ENCODE assay signal across 8 cellular contexts in the genomic region with DNA sequence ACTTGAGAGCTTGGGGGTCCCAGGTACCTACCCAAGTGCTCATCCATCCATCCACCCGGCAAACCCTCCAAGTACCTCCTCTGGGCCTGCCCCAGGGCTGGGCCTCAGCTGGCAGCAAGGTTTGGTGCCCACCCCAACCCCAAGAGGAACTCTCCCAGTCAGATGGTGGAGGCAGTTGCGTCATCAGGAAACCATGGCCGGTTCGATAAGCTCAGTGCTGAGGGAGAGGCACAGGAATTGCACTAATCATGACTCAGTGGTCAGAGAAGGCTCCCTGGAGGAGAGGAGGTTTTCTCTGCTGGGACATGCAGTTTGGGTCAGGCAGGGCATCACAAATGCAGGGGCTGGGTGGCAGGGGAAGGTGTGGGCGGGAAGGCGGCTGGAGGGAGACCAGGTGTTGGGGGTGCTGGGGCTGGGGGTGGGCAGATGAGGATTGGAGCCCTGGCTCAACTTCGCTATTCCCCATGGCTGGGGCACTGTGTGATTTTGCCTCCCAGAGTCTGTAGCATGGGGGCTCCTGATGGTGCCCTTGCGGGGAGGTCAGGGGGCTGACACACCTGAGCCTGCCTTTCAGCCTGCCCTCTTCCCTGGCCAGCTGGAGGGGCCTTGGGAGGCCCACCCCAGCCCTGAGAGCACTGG. TPM values are rescaled to one million over a fixed set of nuclear protein-coding genes. Genes with fewer than 3 reads are reported as not detected.
DNase-seq lines count a peak whose midpoint lies in the region; ATAC-seq and TF ChIP-seq lines count a peak whose summit lies in the region.

No MANE protein-coding gene starts in this region.

- peaks cover 0 to 17% of the 10 kb centered on the region in 2 experiments; a peak in 2 of 3 replicates for H3K36me3 ChIP-seq in HEK293 (ENCODE audit: control insufficient read depth in 2 of 2, insufficient read depth in 1 of 2, low read length in 2 of 2)
- H3K36me3 ChIP-seq in gastrocnemius medialis = no peaks in the 10 kb centered on the region

- in situ Hi-C loops in gastrocnemius medialis (cut with MboI; ENCODE audit: low sequenced_read_pairs in 4 of 4) = no loop called here

- no peaks in the 10 kb centered on the region for H3K9me3 ChIP-seq in HEK293 (ENCODE audit: control insufficient read depth, insufficient read depth, low read depth, low read length)
- H3K9me3 ChIP-seq in gastrocnemius medialis = no peaks in the 10 kb centered on the region

- DNase-seq in SW 1271 (lab: John Stamatoyannopoulos, UW) (peak; percentile 57 to 66), fibroblast of peridontal ligament (ENCODE audit: extremely low read depth) (peak; percentile 79), gastrocnemius medialis (no peak), NCI-H1436 treated with DMSO at 0.1 percent for 48 hours (lab: John Stamatoyannopoulos, UW) (no peak)

- TF ChIP-seq CTCF in HEK293 (tag by site-specific recombination; IDR thresholded peaks at IDR 0.05) = no peak
- no peak for TF ChIP-seq CTCF in gastrocnemius medialis (IDR thresholded peaks at IDR 0.05 in 4 of 5, conservative IDR thresholded peaks at IDR 0.05 in 1 of 5)

- H3K4me3 ChIP-seq in HEK293 (ENCODE audit: low read depth, low read length) (no peak overlapping the region), gastrocnemius medialis (no peak overlapping the region)

- ATAC-seq in gastrocnemius medialis = no peak
- ATAC-seq in GM18502 (IDR thresholded peaks at IDR 0.05; ENCODE audit: poor library complexity, unreplicated experiment) = no peak
- no peak for ATAC-seq in HG03460 (IDR thresholded peaks at IDR 0.05; ENCODE audit: unreplicated experiment)
- ATAC-seq in GM21576 (IDR thresholded peaks at IDR 0.05; ENCODE audit: unreplicated experiment) = no peak

- CTCF ChIA-PET in HEK293 (lab: Yijun Ruan, JAX) = interaction anchor here (0.5 to 4.4 kb wide), 3 partner anchors 13 to 549 kb away, joined by 6 to 27 read pairs (median 6); no protein-coding TSS in a partner anchor

- POLR2A ChIA-PET in HEK293 (lab: Yijun Ruan, JAX) = interaction anchor here (0.7 to 1.1 kb wide), 2 partner anchors 14 to 456 kb away, joined by 4 read pairs; no protein-coding TSS in a partner anchor

- no peaks in the 10 kb centered on the region for H3K27me3 ChIP-seq in gastrocnemius medialis

- peaks cover 6% of the 10 kb centered on the region; the same call in 1 of the 2 replicates for H3K4me1 ChIP-seq in HEK293 (ENCODE audit: control insufficient read depth, insufficient read depth, low read length)
- H3K4me1 ChIP-seq in gastrocnemius medialis = peaks cover 40 to 50% of the 10 kb centered on the region in 2 donors

- TF ChIP-seq POLR2A in gastrocnemius medialis (IDR thresholded peaks at IDR 0.05) = no peak

- intact Hi-C loops in gastrocnemius medialis (cut with DNase I; ENCODE audit: low total_unique reads) = no loop called here

- H3K27ac ChIP-seq in HEK293 (ENCODE audit: extremely low read depth, low read depth, low read length) (no peak overlapping the region), gastrocnemius medialis (peak overlapping the region; percentile 29 to 89 (median 64))

TF ChIP-seq in HEK293, 187 proteins besides CTCF, POLR2A, EP300 and RAD21 (continues in another document):
- no peak for TF ChIP-seq KLF16 (tag by site-specific recombination; IDR thresholded peaks at IDR 0.05)
- TF ChIP-seq ZNF549 (tag by site-specific recombination; IDR thresholded peaks at IDR 0.05) = no peak
- TF ChIP-seq, protein P1, sequence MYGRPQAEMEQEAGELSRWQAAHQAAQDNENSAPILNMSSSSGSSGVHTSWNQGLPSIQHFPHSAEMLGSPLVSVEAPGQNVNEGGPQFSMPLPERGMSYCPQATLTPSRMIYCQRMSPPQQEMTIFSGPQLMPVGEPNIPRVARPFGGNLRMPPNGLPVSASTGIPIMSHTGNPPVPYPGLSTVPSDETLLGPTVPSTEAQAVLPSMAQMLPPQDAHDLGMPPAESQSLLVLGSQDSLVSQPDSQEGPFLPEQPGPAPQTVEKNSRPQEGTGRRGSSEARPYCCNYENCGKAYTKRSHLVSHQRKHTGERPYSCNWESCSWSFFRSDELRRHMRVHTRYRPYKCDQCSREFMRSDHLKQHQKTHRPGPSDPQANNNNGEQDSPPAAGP (tag by site-specific recombination; IDR thresholded peaks at IDR 0.05) = 0 out of 2 replicates have a peak, but pooled peaks have one; percentile 31
- no peak for TF ChIP-seq ZNF623 (tag by site-specific recombination; IDR thresholded peaks at IDR 0.05)
- no peak for TF ChIP-seq ZSCAN30 (tag by site-specific recombination; IDR thresholded peaks at IDR 0.05)
- TF ChIP-seq ZNF677 (tag by site-specific recombination; IDR thresholded peaks at IDR 0.05) = no peak
- no peak for TF ChIP-seq ZNF416 (tag by site-specific recombination; IDR thresholded peaks at IDR 0.05)
- TF ChIP-seq, protein P2, sequence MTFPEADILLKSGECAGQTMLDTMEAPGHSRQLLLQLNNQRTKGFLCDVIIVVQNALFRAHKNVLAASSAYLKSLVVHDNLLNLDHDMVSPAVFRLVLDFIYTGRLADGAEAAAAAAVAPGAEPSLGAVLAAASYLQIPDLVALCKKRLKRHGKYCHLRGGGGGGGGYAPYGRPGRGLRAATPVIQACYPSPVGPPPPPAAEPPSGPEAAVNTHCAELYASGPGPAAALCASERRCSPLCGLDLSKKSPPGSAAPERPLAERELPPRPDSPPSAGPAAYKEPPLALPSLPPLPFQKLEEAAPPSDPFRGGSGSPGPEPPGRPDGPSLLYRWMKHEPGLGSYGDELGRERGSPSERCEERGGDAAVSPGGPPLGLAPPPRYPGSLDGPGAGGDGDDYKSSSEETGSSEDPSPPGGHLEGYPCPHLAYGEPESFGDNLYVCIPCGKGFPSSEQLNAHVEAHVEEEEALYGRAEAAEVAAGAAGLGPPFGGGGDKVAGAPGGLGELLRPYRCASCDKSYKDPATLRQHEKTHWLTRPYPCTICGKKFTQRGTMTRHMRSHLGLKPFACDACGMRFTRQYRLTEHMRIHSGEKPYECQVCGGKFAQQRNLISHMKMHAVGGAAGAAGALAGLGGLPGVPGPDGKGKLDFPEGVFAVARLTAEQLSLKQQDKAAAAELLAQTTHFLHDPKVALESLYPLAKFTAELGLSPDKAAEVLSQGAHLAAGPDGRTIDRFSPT (tag by site-specific recombination; IDR thresholded peaks at IDR 0.05) = peak; percentile 12; the same call in 1 of the 2 replicates
- TF ChIP-seq, protein P3, sequence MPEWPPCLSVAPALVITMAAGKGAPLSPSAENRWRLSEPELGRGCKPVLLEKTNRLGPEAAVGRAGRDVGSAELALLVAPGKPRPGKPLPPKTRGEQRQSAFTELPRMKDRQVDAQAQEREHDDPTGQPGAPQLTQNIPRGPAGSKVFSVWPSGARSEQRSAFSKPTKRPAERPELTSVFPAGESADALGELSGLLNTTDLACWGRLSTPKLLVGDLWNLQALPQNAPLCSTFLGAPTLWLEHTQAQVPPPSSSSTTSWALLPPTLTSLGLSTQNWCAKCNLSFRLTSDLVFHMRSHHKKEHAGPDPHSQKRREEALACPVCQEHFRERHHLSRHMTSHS (tag by site-specific recombination; IDR thresholded peaks at IDR 0.05) = no peak
- TF ChIP-seq, protein P4, sequence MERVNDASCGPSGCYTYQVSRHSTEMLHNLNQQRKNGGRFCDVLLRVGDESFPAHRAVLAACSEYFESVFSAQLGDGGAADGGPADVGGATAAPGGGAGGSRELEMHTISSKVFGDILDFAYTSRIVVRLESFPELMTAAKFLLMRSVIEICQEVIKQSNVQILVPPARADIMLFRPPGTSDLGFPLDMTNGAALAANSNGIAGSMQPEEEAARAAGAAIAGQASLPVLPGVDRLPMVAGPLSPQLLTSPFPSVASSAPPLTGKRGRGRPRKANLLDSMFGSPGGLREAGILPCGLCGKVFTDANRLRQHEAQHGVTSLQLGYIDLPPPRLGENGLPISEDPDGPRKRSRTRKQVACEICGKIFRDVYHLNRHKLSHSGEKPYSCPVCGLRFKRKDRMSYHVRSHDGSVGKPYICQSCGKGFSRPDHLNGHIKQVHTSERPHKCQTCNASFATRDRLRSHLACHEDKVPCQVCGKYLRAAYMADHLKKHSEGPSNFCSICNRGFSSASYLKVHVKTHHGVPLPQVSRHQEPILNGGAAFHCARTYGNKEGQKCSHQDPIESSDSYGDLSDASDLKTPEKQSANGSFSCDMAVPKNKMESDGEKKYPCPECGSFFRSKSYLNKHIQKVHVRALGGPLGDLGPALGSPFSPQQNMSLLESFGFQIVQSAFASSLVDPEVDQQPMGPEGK (tag by site-specific recombination; IDR thresholded peaks at IDR 0.05) = 0 out of 2 replicates have a peak, but pooled peaks have one; percentile 23
- no peak for TF ChIP-seq ZNF157 (tag by site-specific recombination; IDR thresholded peaks at IDR 0.05)
- no peak for TF ChIP-seq ZNF548 (tag by site-specific recombination; IDR thresholded peaks at IDR 0.05)
- TF ChIP-seq ZNF302 (tag by site-specific recombination; IDR thresholded peaks at IDR 0.05; ENCODE audit: low read depth) = no peak
- no peak for TF ChIP-seq YY2 (tag by site-specific recombination; IDR thresholded peaks at IDR 0.05)
- no peak for TF ChIP-seq OSR2 (tag by site-specific recombination; IDR thresholded peaks at IDR 0.05)
- TF ChIP-seq GLIS1 (tag by site-specific recombination; IDR thresholded peaks at IDR 0.05) = peak; percentile 5
- TF ChIP-seq, protein P5, sequence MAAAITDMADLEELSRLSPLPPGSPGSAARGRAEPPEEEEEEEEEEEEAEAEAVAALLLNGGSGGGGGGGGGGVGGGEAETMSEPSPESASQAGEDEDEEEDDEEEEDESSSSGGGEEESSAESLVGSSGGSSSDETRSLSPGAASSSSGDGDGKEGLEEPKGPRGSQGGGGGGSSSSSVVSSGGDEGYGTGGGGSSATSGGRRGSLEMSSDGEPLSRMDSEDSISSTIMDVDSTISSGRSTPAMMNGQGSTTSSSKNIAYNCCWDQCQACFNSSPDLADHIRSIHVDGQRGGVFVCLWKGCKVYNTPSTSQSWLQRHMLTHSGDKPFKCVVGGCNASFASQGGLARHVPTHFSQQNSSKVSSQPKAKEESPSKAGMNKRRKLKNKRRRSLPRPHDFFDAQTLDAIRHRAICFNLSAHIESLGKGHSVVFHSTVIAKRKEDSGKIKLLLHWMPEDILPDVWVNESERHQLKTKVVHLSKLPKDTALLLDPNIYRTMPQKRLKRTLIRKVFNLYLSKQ (tag by site-specific recombination; IDR thresholded peaks at IDR 0.05; ENCODE audit: borderline replicate concordance) = no peak
- TF ChIP-seq ZFP37 (tag by site-specific recombination; IDR thresholded peaks at IDR 0.05) = no peak
- no peak for TF ChIP-seq ZNF311 (tag by site-specific recombination; IDR thresholded peaks at IDR 0.05; ENCODE audit: borderline replicate concordance)

RNA-seq across cellular contexts. Expression of a gene that starts 32.2 kb away (rescaled TPM):
- 10 to 100 TPM; 10.4 to 20.0 (median 15.5) TPM for total RNA-seq in gastrocnemius medialis

Comparison
In these comparisons a context has a peak if more than half of its experiments do, and no peak if none do; other contexts are left out.
1. DNase-seq: peak in SW 1271 (2 of 2) and fibroblast of peridontal ligament (single experiment); none in gastrocnemius medialis (0 of 2) and NCI-H1436 treated with DMSO at 0.1 percent for 48 hours (single experiment).